Comparison of ENCODE assay signal across 9 cellular contexts in genomic region chr20:18497603-18498002, GRCh38. TPM values are rescaled to one million over a fixed set of nuclear protein-coding genes. Genes with fewer than 3 reads are reported as not detected.
DNase-seq lines count a peak whose midpoint lies in the region; ATAC-seq and TF ChIP-seq lines count a peak whose summit lies in the region.
"Had no signal": no experiment of that assay in that cellular context is flagged by ENCODE, and none has a peak within 500 bp of the region (broad histone marks: within the 10 kb centered on the region; RNA-seq: fewer than 3 reads in every experiment).

No MANE protein-coding gene starts in this region.

- H3K27ac Mint-ChIP-seq in endodermal cell (no peak overlapping the region), progenitor cell of endocrine pancreas (peak overlapping the region; percentile 96)

- DNase-seq in GM23248 (no peak), PC-9 (no peak), endodermal cell (no peak), progenitor cell of endocrine pancreas (ENCODE audit: low spot score, unreplicated experiment) (no peak), HUDEP-2 (lab: John Stamatoyannopoulos, UW; ENCODE audit: unreplicated experiment in 76 of 76) (no peak), NCI-H524 (lab: John Stamatoyannopoulos, UW) (no peak), Kasumi-1 (lab: John Stamatoyannopoulos, UW) (no peak)
- DNase-seq: NCI-H1417 treated with DMSO at 0.1 percent for 48 hours had no signal

- H4K20me1 ChIP-seq in GM23248 (ENCODE audit: insufficient read depth) (no peaks in the 10 kb centered on the region), PC-9 (ENCODE audit: insufficient read depth) (no peaks in the 10 kb centered on the region)

- POLR2A ChIA-PET in PC-9 (lab: Charles Lee; ENCODE audit: unreplicated experiment) = interaction anchor here (0.7 to 1.4 kb wide), 2 partner anchors 10 to 39 kb away, joined by 8 to 12 read pairs; partner anchors contain the start of gene SEC23B

- 88 to 95% methylated on average over 3 of the region's 3 CpGs for WGBS in GM23248 (ENCODE audit: low coverage in 1 of 2, low lambda C conversion rate in 2 of 2, missing lambda C conversion rate in 2 of 2), 2 experiments
- 88 to 100% methylated on average over 1 to 3 of the region's 3 CpGs for WGBS in endodermal cell (ENCODE audit: insufficient coverage in 1 of 2, insufficient read length in 1 of 2), 2 experiments

- H3K9me2 ChIP-seq in GM23248 (ENCODE audit: insufficient read depth) (no peaks in the 10 kb centered on the region), PC-9 (ENCODE audit: insufficient read depth) (no peaks in the 10 kb centered on the region)

- intact Hi-C loops in PC-9 (cut with micrococcal nuclease; ENCODE audit: unreplicated experiment) = loop anchor here (1.0 to 10.0 kb wide), 3 partner anchors 10 to 297 kb away; partner anchors contain the start of genes DZANK1, POLR3F and SEC23B

- H3K36me3 ChIP-seq in GM23248 (ENCODE audit: low read depth) (no peaks in the 10 kb centered on the region), PC-9 (ENCODE audit: low read depth) (no peaks in the 10 kb centered on the region), endodermal cell (ENCODE audit: control insufficient read depth, insufficient read depth, low read length) (peaks cover 14% of the 10 kb centered on the region)

- no peak overlapping the region; the same call in 1 of the 2 replicates for H3K27ac ChIP-seq in GM23248
- H3K27ac ChIP-seq in PC-9 = no peak overlapping the region
- peak overlapping the region; percentile 75 for H3K27ac ChIP-seq in endodermal cell (ENCODE audit: low read depth, low read length)

- ATAC-seq in HG02885 (IDR thresholded peaks at IDR 0.05; ENCODE audit: poor library complexity, unreplicated experiment) = no peak

- H3K4me3 Mint-ChIP-seq in endodermal cell (peak overlapping the region; percentile 97), progenitor cell of endocrine pancreas (ENCODE audit: low read depth) (peak overlapping the region; percentile 99)

- no peaks in the 10 kb centered on the region for H3K27me3 ChIP-seq in GM23248 (replicated peaks; ENCODE audit: insufficient read depth)
- no peaks in the 10 kb centered on the region for H3K27me3 ChIP-seq in PC-9 (ENCODE audit: insufficient read depth, low read depth)
- H3K27me3 ChIP-seq in endodermal cell (ENCODE audit: control insufficient read depth, insufficient read depth, low read length, poor library complexity, severe bottlenecking) = no peaks in the 10 kb centered on the region

- H3K4me1 Mint-ChIP-seq in endodermal cell (peaks cover 9% of the 10 kb centered on the region), progenitor cell of endocrine pancreas (ENCODE audit: low read depth) (peaks cover 8% of the 10 kb centered on the region)

- H3K27me3 Mint-ChIP-seq in endodermal cell (ENCODE audit: insufficient read depth) (no peaks in the 10 kb centered on the region), progenitor cell of endocrine pancreas (peaks cover 3% of the 10 kb centered on the region)

- H2AFZ ChIP-seq in GM23248 (peak overlapping the region; percentile 99), PC-9 (peak overlapping the region; percentile 95)

- 0 out of 2 replicates have a peak, but pooled peaks cover 10% of the 10 kb centered on the region for H3K4me1 ChIP-seq in GM23248 (ENCODE audit: insufficient read depth)
- H3K4me1 ChIP-seq in PC-9 (replicated peaks; ENCODE audit: insufficient read depth) = 0 out of 2 replicates have a peak, but pooled peaks cover 10% of the 10 kb centered on the region
- peaks cover 4% of the 10 kb centered on the region for H3K4me1 ChIP-seq in endodermal cell (ENCODE audit: control insufficient read depth, insufficient read depth, low read length)

- H3K9me3 Mint-ChIP-seq in endodermal cell (peaks cover 2% of the 10 kb centered on the region), progenitor cell of endocrine pancreas (ENCODE audit: low read depth) (no peaks in the 10 kb centered on the region)

- no peaks in the 10 kb centered on the region for H3F3A ChIP-seq in GM23248 (ENCODE audit: insufficient read depth)
- H3F3A ChIP-seq in PC-9 (ENCODE audit: insufficient read depth, low read depth) = no peaks in the 10 kb centered on the region

- peaks cover 16% of the 10 kb centered on the region for H3K36me3 Mint-ChIP-seq in endodermal cell (ENCODE audit: low read depth)
- H3K36me3 Mint-ChIP-seq in progenitor cell of endocrine pancreas (ENCODE audit: insufficient read depth) = peaks cover 5% of the 10 kb centered on the region

- H3K79me2 ChIP-seq in GM23248 (ENCODE audit: insufficient read depth) (peaks cover 13% of the 10 kb centered on the region), PC-9 (ENCODE audit: low read depth) (no peaks in the 10 kb centered on the region; the same call in 1 of the 2 replicates)

- no peaks in the 10 kb centered on the region for H3K9me3 ChIP-seq in GM23248 (ENCODE audit: low read depth)
- no peaks in the 10 kb centered on the region for H3K9me3 ChIP-seq in PC-9 (ENCODE audit: insufficient read depth, low read depth)
- no peaks in the 10 kb centered on the region for H3K9me3 ChIP-seq in endodermal cell (ENCODE audit: control insufficient read depth, low read length)

- no peak for TF ChIP-seq CTCF in PC-9 (conservative IDR thresholded peaks at IDR 0.05)
- no peak for TF ChIP-seq CTCF in endodermal cell (conservative IDR thresholded peaks at IDR 0.05)
- TF ChIP-seq CTCF in progenitor cell of endocrine pancreas (IDR thresholded peaks at IDR 0.05; ENCODE audit: unreplicated experiment) = no peak

- in situ Hi-C loops in GM23248 (cut with MboI) = no loop called here

- H3K9ac ChIP-seq in GM23248 (peak overlapping the region; percentile 81; the same call in 1 of the 2 replicates), endodermal cell (ENCODE audit: extremely low read depth, low read length, poor library complexity, severe bottlenecking) (no peak overlapping the region)

- H3K4me2 ChIP-seq in GM23248 (ENCODE audit: unreplicated experiment) (peak overlapping the region; percentile 96), PC-9 (peak overlapping the region; percentile 84)

- H3K4me3 ChIP-seq in GM23248 (peak overlapping the region; percentile 99), PC-9 (peak overlapping the region; percentile 85; the same call in 1 of the 2 replicates), endodermal cell (ENCODE audit: low read length) (peak overlapping the region; percentile 93)

- BruUV-seq in PC-9 (replicated peaks; lab: Mats Ljungman, UMichigan) = no TSS peak

- CTCF ChIA-PET in PC-9 (lab: Charles Lee) = interaction anchor here (2.0 kb wide), 1 partner anchor 9 kb away, joined by 8 read pairs; the partner anchor contains the start of gene SEC23B

RNA-seq across cellular contexts. Expression of gene RBBP9, which starts 0.6 kb away (rescaled TPM):
- total RNA-seq in GM23248 (2014; rRNA removed; shearing (Covaris generic)) = 29.9 and 32.1 TPM in 2 replicates
- 11.3 and 11.6 TPM in 2 replicates for polyA plus RNA-seq in GM23248 (2016; fragmentation: Nextera tagmentation; extraction: Ambion mirVana)
- total RNA-seq in PC-9 (2021) = 24.0 and 29.5 TPM in 2 replicates
- total RNA-seq in endodermal cell = 10 to 100 TPM; 19.3 to 24.8 TPM
- 25.6 TPM for polyA plus RNA-seq in endodermal cell (2013, experiment 1 of 2)
- 23.3 TPM for polyA plus RNA-seq in endodermal cell (2013, experiment 2 of 2)
- total RNA-seq in progenitor cell of endocrine pancreas = 26.2 and 26.4 TPM in 2 replicates

RNA-seq across cellular contexts. Expression of gene SEC23B, which starts 10.1 kb away (rescaled TPM):
- total RNA-seq in GM23248 (2014; rRNA removed; shearing (Covaris generic)) = 48.5 and 49.2 TPM in 2 replicates
- 36.8 and 43.8 TPM in 2 replicates for polyA plus RNA-seq in GM23248 (2016; fragmentation: Nextera tagmentation; extraction: Ambion mirVana)
- total RNA-seq in PC-9 (2021) (60.3 and 78.5 TPM in 2 replicates), endodermal cell (10 to 100 TPM; 65.0 to 73.5 TPM), progenitor cell of endocrine pancreas (57.5 and 58.4 TPM in 2 replicates)
- 48.8 TPM for polyA plus RNA-seq in endodermal cell (2013, experiment 1 of 2)
- polyA plus RNA-seq in endodermal cell (2013, experiment 2 of 2) = 43.8 TPM

RNA-seq across cellular contexts. Expression of gene POLR3F, which starts 30.4 kb away (rescaled TPM):
- total RNA-seq in GM23248 (2014; rRNA removed; shearing (Covaris generic)) = 11.2 and 12.9 TPM in 2 replicates
- 11.3 and 12.4 TPM in 2 replicates for polyA plus RNA-seq in GM23248 (2016; fragmentation: Nextera tagmentation; extraction: Ambion mirVana)
- total RNA-seq in PC-9 (2021) = 7.4 and 9.6 TPM in 2 replicates
- 10 to 100 TPM; 14.1 to 17.0 TPM for total RNA-seq in endodermal cell
- 16.2 TPM for polyA plus RNA-seq in endodermal cell (2013, experiment 1 of 2)
- polyA plus RNA-seq in endodermal cell (2013, experiment 2 of 2) = 14.4 TPM
- 13.7 and 14.3 TPM in 2 replicates for total RNA-seq in progenitor cell of endocrine pancreas

RNA-seq across cellular contexts. Expression of gene DZANK1, which starts 30.8 kb away (rescaled TPM):
- 1.2 and 3.4 TPM in 2 replicates for total RNA-seq in GM23248 (2014; rRNA removed; shearing (Covaris generic))
- polyA plus RNA-seq in GM23248 (2016; fragmentation: Nextera tagmentation; extraction: Ambion mirVana) = 1.6 TPM in 2 replicates
- total RNA-seq in PC-9 (2021) (4.4 and 7.3 TPM in 2 replicates), endodermal cell (10 to 100 TPM; 14.8 to 18.8 TPM), progenitor cell of endocrine pancreas (12.5 and 14.0 TPM in 2 replicates)
- polyA plus RNA-seq in endodermal cell (2013, experiment 1 of 2) = 6.6 TPM
- 5.6 TPM for polyA plus RNA-seq in endodermal cell (2013, experiment 2 of 2)
